ENCODE assay signal across 17 cellular contexts in the genomic region with DNA sequence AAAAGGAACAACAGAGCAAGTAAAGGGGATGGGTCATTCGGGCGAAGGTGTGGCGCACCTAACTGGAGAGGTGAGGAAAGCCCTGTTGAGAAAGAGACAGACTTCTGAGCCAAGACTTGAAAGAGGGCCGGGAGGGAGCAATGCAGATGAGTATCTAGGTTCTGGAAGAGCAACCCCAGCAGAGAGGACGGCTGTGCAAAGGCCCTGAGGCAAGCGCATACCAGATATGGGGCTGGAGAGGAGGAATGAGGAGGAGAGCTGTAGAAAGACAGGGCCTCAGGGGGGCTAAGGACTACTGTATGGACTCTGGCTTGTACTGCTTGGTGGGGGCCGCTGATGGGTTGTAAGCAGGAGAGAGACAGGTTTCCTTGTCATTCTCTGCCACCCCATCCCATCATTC. TPM values are rescaled to one million over a fixed set of nuclear protein-coding genes. Genes with fewer than 3 reads are reported as not detected.
DNase-seq lines count a peak whose midpoint lies in the region; ATAC-seq and TF ChIP-seq lines count a peak whose summit lies in the region.
"Had no signal": no experiment of that assay in that cellular context is flagged by ENCODE, and none has a peak within 500 bp of the region (broad histone marks: within the 10 kb centered on the region; RNA-seq: fewer than 3 reads in every experiment).

No MANE protein-coding gene starts in this region.

- H3K36me3 ChIP-seq in GM23338 (ENCODE audit: insufficient read depth): peaks cover 7% of the 10 kb centered on the region; the same call in 1 of the 2 replicates
- H3K36me3 ChIP-seq: upper lobe of right lung had no signal

- intact Hi-C loops in natural killer cell (cut with micrococcal nuclease): no loop called here

- no peak overlapping the region for H3K4me3 ChIP-seq in GM23338
- H3K4me3 ChIP-seq: SK-N-MC, upper lobe of right lung had no signal

- H3K4me1 ChIP-seq in GM23338 (ENCODE audit: insufficient read depth): peaks cover 39% of the 10 kb centered on the region

- H3K36me3 Mint-ChIP-seq in GM23338 (ENCODE audit: low read depth) (peaks cover 28% of the 10 kb centered on the region), natural killer cell (peaks cover 16% of the 10 kb centered on the region)
- H3K36me3 Mint-ChIP-seq in central memory CD8-positive, alpha-beta T cell (ENCODE audit: insufficient read depth): peaks cover 23% of the 10 kb centered on the region

- no peaks in the 10 kb centered on the region for H3K27me3 ChIP-seq in GM23338 (ENCODE audit: insufficient read depth)
- H3K27me3 ChIP-seq: upper lobe of right lung had no signal

- TF ChIP-seq CTCF in GM23338 (conservative IDR thresholded peaks at IDR 0.05; ENCODE audit: low read depth in 2 of 2): no peak
- TF ChIP-seq CTCF in natural killer cell (IDR thresholded peaks at IDR 0.05): no peak

- H3F3A ChIP-seq in GM23338 (replicated peaks; ENCODE audit: low read depth): 0 out of 2 replicates have a peak, but pooled peaks cover 9% of the 10 kb centered on the region

- ATAC-seq in GM23338 (no peak), natural killer cell (no peak)
- no peak for ATAC-seq in central memory CD8-positive, alpha-beta T cell (replicated peaks; ENCODE audit: extremely low read depth, poor library complexity, severe bottlenecking)

- H3K4me1 Mint-ChIP-seq in GM23338 (peaks cover 49% of the 10 kb centered on the region), natural killer cell (peaks cover 41 to 47% of the 10 kb centered on the region in 2 donors)
- peaks cover 57% of the 10 kb centered on the region for H3K4me1 Mint-ChIP-seq in central memory CD8-positive, alpha-beta T cell

- H3K4me3 Mint-ChIP-seq in GM23338 (no peak overlapping the region), natural killer cell (no peak overlapping the region)
- peak overlapping the region; percentile 75 for H3K4me3 Mint-ChIP-seq in central memory CD8-positive, alpha-beta T cell
- H3K4me3 Mint-ChIP-seq: activated CD4-positive, alpha-beta memory T cell treated with anti-CD3 and anti-CD28 coated beads, Interleukin-2, amount 10 ng/mL, durations not matched to agents 7 days and 5 days had no signal

- 0 out of 2 replicates have a peak overlapping the region, but pooled peaks have one; percentile 60 for H3K4me2 ChIP-seq in GM23338

- H3K27me3 Mint-ChIP-seq in GM23338 (ENCODE audit: insufficient read depth, low read depth, poor library complexity) (peaks cover 6% of the 10 kb centered on the region), natural killer cell (ENCODE audit: low read depth in 2 of 2) (no peaks in the 10 kb centered on the region)
- H3K27me3 Mint-ChIP-seq in central memory CD8-positive, alpha-beta T cell: no peaks in the 10 kb centered on the region
- H3K27me3 Mint-ChIP-seq: activated CD4-positive, alpha-beta memory T cell treated with anti-CD3 and anti-CD28 coated beads, Interleukin-2, amount 10 ng/mL, durations not matched to agents 7 days and 5 days; brain had no signal

- H3K27ac Mint-ChIP-seq in GM23338: no peak overlapping the region
- H3K27ac Mint-ChIP-seq in central memory CD8-positive, alpha-beta T cell (ENCODE audit: low read depth): peak overlapping the region; percentile 99
- peak overlapping the region; percentile 90 to 91 for H3K27ac Mint-ChIP-seq in natural killer cell

- H3K9me2 ChIP-seq in GM23338 (ENCODE audit: insufficient read depth): no peaks in the 10 kb centered on the region

- no peak overlapping the region for H2AFZ ChIP-seq in GM23338

- DNase-seq in activated CD8-positive, alpha-beta memory T cell treated with anti-CD3 and anti-CD28 coated beads for 24 hours: peak; percentile 47
- DNase-seq in activated CD8-positive, alpha-beta memory T cell treated with anti-CD3 and anti-CD28 coated beads, Interleukin-2, amount 50 U/mL, for 4 hours: no peak
- DNase-seq in GM23338 (ENCODE audit: low spot score) (no peak), natural killer cell (no peak), EL (no peak), HT-29 (ENCODE audit: low spot score) (no peak), SW 1271 (lab: John Stamatoyannopoulos, UW) (no peak)
- no peak for DNase-seq in central memory CD8-positive, alpha-beta T cell (ENCODE audit: low spot score in 2 of 2)
- DNase-seq: activated CD4-positive, alpha-beta memory T cell treated with anti-CD3 and anti-CD28 coated beads, Interleukin-2, amount 10 ng/mL, durations not matched to agents 7 days and 5 days; Calu3; NCI-H1436; NCI-H526; T-helper 9 cell; upper lobe of right lung had no signal

- peaks cover 54% of the 10 kb centered on the region for H4K20me1 ChIP-seq in GM23338 (replicated peaks; ENCODE audit: insufficient read depth)

- H3K79me2 ChIP-seq in GM23338 (replicated peaks; ENCODE audit: insufficient read depth): peaks cover 100% of the 10 kb centered on the region

- H3K27ac ChIP-seq in GM23338 (ENCODE audit: low read depth): peak overlapping the region; percentile 63; the same call in 1 of the 2 replicates
- H3K27ac ChIP-seq: SK-N-MC, upper lobe of right lung had no signal

- H3K9me3 Mint-ChIP-seq in GM23338 (peaks cover 17% of the 10 kb centered on the region), natural killer cell (peaks cover 3 to 9% of the 10 kb centered on the region in 2 donors)
- H3K9me3 Mint-ChIP-seq in central memory CD8-positive, alpha-beta T cell: peaks cover 6% of the 10 kb centered on the region

TF ChIP-seq in GM23338, 12 proteins besides CTCF, POLR2A, EP300 and RAD21:
- TF ChIP-seq CREB1 (CRISPR knock-in tag; IDR thresholded peaks at IDR 0.05; ENCODE audit: low read depth) (no peak), JUNB (IDR thresholded peaks at IDR 0.05; ENCODE audit: unreplicated experiment) (no peak), ETS1 (IDR thresholded peaks at IDR 0.05) (no peak), EZH2 (IDR thresholded peaks at IDR 0.05; ENCODE audit: low read depth, unreplicated experiment) (no peak)
- TF ChIP-seq, protein P1, sequence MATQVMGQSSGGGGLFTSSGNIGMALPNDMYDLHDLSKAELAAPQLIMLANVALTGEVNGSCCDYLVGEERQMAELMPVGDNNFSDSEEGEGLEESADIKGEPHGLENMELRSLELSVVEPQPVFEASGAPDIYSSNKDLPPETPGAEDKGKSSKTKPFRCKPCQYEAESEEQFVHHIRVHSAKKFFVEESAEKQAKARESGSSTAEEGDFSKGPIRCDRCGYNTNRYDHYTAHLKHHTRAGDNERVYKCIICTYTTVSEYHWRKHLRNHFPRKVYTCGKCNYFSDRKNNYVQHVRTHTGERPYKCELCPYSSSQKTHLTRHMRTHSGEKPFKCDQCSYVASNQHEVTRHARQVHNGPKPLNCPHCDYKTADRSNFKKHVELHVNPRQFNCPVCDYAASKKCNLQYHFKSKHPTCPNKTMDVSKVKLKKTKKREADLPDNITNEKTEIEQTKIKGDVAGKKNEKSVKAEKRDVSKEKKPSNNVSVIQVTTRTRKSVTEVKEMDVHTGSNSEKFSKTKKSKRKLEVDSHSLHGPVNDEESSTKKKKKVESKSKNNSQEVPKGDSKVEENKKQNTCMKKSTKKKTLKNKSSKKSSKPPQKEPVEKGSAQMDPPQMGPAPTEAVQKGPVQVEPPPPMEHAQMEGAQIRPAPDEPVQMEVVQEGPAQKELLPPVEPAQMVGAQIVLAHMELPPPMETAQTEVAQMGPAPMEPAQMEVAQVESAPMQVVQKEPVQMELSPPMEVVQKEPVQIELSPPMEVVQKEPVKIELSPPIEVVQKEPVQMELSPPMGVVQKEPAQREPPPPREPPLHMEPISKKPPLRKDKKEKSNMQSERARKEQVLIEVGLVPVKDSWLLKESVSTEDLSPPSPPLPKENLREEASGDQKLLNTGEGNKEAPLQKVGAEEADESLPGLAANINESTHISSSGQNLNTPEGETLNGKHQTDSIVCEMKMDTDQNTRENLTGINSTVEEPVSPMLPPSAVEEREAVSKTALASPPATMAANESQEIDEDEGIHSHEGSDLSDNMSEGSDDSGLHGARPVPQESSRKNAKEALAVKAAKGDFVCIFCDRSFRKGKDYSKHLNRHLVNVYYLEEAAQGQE (IDR thresholded peaks at IDR 0.05; ENCODE audit: unreplicated experiment): no peak

RNA-seq across cellular contexts. Expression of gene TRERF1, which starts 21.9 kb away (rescaled TPM):
- total RNA-seq in GM23338 (2014; rRNA removed; shearing (Covaris generic)): 20.5 and 20.6 TPM in 2 replicates
- 11.1 and 11.2 TPM in 2 replicates for polyA plus RNA-seq in GM23338 (2016; fragmentation: Nextera tagmentation; extraction: Ambion mirVana)
- 10 to 100 TPM; 34.6 to 42.3 (median 38.6) TPM for total RNA-seq in natural killer cell
- total RNA-seq in HT-29 (2014; rRNA removed; shearing (Covaris generic)): 4.2 and 6.8 TPM in 2 replicates
- total RNA-seq: lung microvascular endothelial cell had no signal
